Comparison of ENCODE assay signal across 16 cellular contexts in the genomic region with DNA sequence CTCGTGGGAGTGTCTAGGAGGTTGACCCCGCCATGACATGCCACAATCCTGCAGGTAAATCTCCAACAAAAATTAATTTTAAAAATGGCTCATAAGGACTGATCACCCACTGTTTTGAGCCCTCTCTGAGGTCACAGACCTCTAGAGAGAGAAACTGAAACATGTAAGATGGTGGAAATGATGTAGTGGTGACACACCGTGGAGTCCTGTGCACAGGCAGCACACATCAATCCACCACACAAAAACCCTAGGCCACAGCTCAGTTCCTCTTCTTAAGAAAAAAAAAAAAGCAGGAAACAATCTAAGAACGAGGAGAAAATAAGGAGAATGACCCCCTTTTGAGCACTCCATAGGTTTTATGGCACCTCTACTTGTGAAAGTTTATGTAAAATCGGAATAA.
DNase-seq lines count a peak whose midpoint lies in the region; ATAC-seq and TF ChIP-seq lines count a peak whose summit lies in the region.
"Had no signal": no experiment of that assay in that cellular context is flagged by ENCODE, and none has a peak within 500 bp of the region (broad histone marks: within the 10 kb centered on the region; RNA-seq: fewer than 3 reads in every experiment).

No MANE protein-coding gene starts in this region.

- no peak overlapping the region for H3K4me3 ChIP-seq in OCI-LY7 (ENCODE audit: low read depth, low read length, poor library complexity, severe bottlenecking)
- H3K4me3 ChIP-seq: cardiac muscle cell, lung, right atrium auricular region had no signal

- no peaks in the 10 kb centered on the region for H4K20me1 ChIP-seq in OCI-LY7 (ENCODE audit: insufficient read depth, low read length)

- H3K36me3 Mint-ChIP-seq in effector memory CD8-positive, alpha-beta T cell (ENCODE audit: insufficient read depth): no peaks in the 10 kb centered on the region
- no peaks in the 10 kb centered on the region for H3K36me3 Mint-ChIP-seq in CD14-positive monocyte

- H3K27me3 Mint-ChIP-seq in effector memory CD8-positive, alpha-beta T cell: no peaks in the 10 kb centered on the region
- H3K27me3 Mint-ChIP-seq in CD14-positive monocyte (ENCODE audit: low read depth in 3 of 3): peaks cover 0 to 5% (median 3%) of the 10 kb centered on the region in 3 donors
- H3K27me3 Mint-ChIP-seq: activated B cell treated with CpG ODN at 0.5 μM for 24 hours had no signal

- H3K27ac ChIP-seq in OCI-LY7 (ENCODE audit: low read depth, low read length, poor library complexity, severe bottlenecking): no peak overlapping the region
- H3K27ac ChIP-seq: 22Rv1, C4-2B, cardiac muscle cell, right atrium auricular region had no signal

- H3K4me3 Mint-ChIP-seq in effector memory CD8-positive, alpha-beta T cell: no peak overlapping the region
- H3K4me3 Mint-ChIP-seq in CD14-positive monocyte: no peak overlapping the region
- H3K4me3 Mint-ChIP-seq: activated B cell treated with CpG ODN at 0.5 μM for 24 hours had no signal

- BruUV-seq in OCI-LY7 (replicated peaks; lab: Mats Ljungman, UMichigan): no TSS peak

- no peaks in the 10 kb centered on the region for H3K9me2 ChIP-seq in OCI-LY7 (ENCODE audit: insufficient read depth, low read length)
- H3K9me2 ChIP-seq: SK-N-SH had no signal

- peaks cover 0 to 6% of the 10 kb centered on the region in 2 donors for H3K4me1 Mint-ChIP-seq in effector memory CD8-positive, alpha-beta T cell (ENCODE audit: low read depth in 2 of 2)
- H3K4me1 Mint-ChIP-seq in CD14-positive monocyte: peaks cover 2% of the 10 kb centered on the region
- H3K4me1 Mint-ChIP-seq: activated B cell treated with CpG ODN at 0.5 μM for 24 hours had no signal

- ATAC-seq in GM19452 (IDR thresholded peaks at IDR 0.05; ENCODE audit: unreplicated experiment): peak; percentile 76
- ATAC-seq in effector memory CD8-positive, alpha-beta T cell (replicated peaks): peak; percentile 50

- no peak overlapping the region for H3K4me2 ChIP-seq in OCI-LY7 (ENCODE audit: low read length)
- H3K4me2 ChIP-seq: SK-N-SH had no signal

- no peaks in the 10 kb centered on the region for H3K4me1 ChIP-seq in OCI-LY7 (ENCODE audit: insufficient read depth, low read length, poor library complexity, severe bottlenecking)
- H3K4me1 ChIP-seq: right atrium auricular region had no signal

- TF ChIP-seq CTCF in CD14-positive monocyte (IDR thresholded peaks at IDR 0.05) (no peak), OCI-LY7 (conservative IDR thresholded peaks at IDR 0.05; ENCODE audit: low read length) (no peak)

- peak overlapping the region in 1 of 2 donors; percentile 9 for H3K27ac Mint-ChIP-seq in effector memory CD8-positive, alpha-beta T cell
- no peak overlapping the region for H3K27ac Mint-ChIP-seq in CD14-positive monocyte
- H3K27ac Mint-ChIP-seq: activated B cell treated with CpG ODN at 0.5 μM for 24 hours had no signal

- no peaks in the 10 kb centered on the region for H3K79me2 ChIP-seq in OCI-LY7 (ENCODE audit: insufficient read depth, low read depth, low read length)

- CTCF ChIA-PET in OCI-LY7 (lab: Charles Lee; ENCODE audit: unreplicated experiment): no interaction called here

- POLR2A ChIA-PET in OCI-LY7 (lab: Charles Lee): no interaction called here

- H2AFZ ChIP-seq in OCI-LY7 (ENCODE audit: low read length): no peak overlapping the region

- intact Hi-C loops in CD14-positive monocyte (cut with micrococcal nuclease): no loop called here
- intact Hi-C loops in OCI-LY7 (cut with micrococcal nuclease; ENCODE audit: unreplicated experiment): no loop called here

- peaks cover 0 to 2% of the 10 kb centered on the region in 2 donors for H3K9me3 Mint-ChIP-seq in effector memory CD8-positive, alpha-beta T cell
- peaks cover 0 to 32% (median 28%) of the 10 kb centered on the region in 7 donors for H3K9me3 Mint-ChIP-seq in CD14-positive monocyte

- H3K36me3 ChIP-seq in OCI-LY7 (ENCODE audit: insufficient read depth, low read length): no peaks in the 10 kb centered on the region
- H3K36me3 ChIP-seq: cardiac muscle cell, right atrium auricular region had no signal

- DNase-seq in SIG-M5 treated with dmso at 0.1 percent for 504 hours (lab: John Stamatoyannopoulos, UW; ENCODE audit: unreplicated experiment) (peak; percentile 11), SIG-M5 (lab: John Stamatoyannopoulos, UW) (no peak), NOMO-1 (lab: John Stamatoyannopoulos, UW; ENCODE audit: unreplicated experiment in 2 of 2) (peak; percentile 18 to 75), CD14-positive monocyte (ENCODE audit: low spot score) (no peak), EL (no peak), OCI-LY7 (ENCODE audit: low spot score) (no peak)
- no peak for DNase-seq in effector memory CD8-positive, alpha-beta T cell
- DNase-seq: activated B cell treated with CpG ODN at 0.5 μM for 24 hours; SK-N-SH; stimulated activated CD4-positive, alpha-beta T cell treated with anti-CD3 and anti-CD28 coated beads, Interleukin-2, amount 100 ng/mL, for 48 hours had no signal

- peaks cover 22% of the 10 kb centered on the region for H3K9me3 ChIP-seq in OCI-LY7 (ENCODE audit: low read length)
- H3K9me3 ChIP-seq: SK-N-SH had no signal

Comparison
In these comparisons a context has a peak if more than half of its experiments do, and no peak if none do; other contexts are left out.
1. DNase-seq: peak in SIG-M5 treated with dmso at 0.1 percent for 504 hours (single experiment) and NOMO-1 (2 of 2); none in SIG-M5 (single experiment), effector memory CD8-positive, alpha-beta T cell (0 of 3), CD14-positive monocyte (single experiment), EL (single experiment) and OCI-LY7 (single experiment).